8 cellular contexts compared by ENCODE assay signal in the genomic region with DNA sequence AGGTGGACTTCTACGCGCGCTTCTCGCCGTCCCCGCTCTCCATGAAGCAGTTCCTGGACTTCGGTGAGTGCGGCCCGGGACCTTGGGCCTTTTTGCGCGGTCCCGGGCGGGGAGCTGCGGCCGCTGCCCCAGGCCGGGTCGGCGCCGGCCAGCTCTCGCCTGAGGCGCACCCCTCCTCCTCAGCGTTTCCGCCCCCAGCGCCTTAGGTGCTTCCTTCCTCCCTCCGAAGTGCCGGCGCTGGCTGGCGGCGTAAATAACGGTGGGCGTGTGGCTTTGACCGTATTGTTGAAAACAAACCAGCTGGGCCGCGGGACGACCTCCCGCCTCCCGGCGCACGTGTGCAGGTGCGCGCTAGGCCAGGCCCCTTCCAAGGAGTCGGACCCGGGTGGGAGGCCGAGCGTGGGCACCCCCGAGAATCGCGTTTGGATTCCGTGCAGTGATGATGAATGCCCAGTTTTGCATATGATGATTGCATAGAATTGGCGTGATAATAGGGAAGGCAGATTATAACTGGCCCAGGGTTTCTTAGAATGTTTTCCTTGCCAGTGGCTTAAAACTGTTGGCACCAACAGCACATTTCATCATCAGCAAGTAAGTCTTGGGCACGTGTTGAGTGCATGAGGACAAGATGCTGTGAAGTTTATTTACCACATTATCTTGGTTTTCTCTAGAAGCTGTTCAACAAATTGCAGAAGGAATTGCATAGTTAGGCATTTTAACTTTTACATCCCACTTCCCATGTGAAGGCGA.
DNase-seq lines count a peak whose midpoint lies in the region; ATAC-seq and TF ChIP-seq lines count a peak whose summit lies in the region.

No MANE protein-coding gene starts in this region.

- peak; percentile 73 for ATAC-seq in HG02759 (IDR thresholded peaks at IDR 0.05; ENCODE audit: unreplicated experiment)

- no peak for TF ChIP-seq CTCF in WI38 (IDR thresholded peaks at IDR 0.05; ENCODE audit: low read depth, low read length)

- DNase-seq in NCI-H2029 (lab: John Stamatoyannopoulos, UW): peak; percentile 44
- DNase-seq in NCI-H2029 treated with DMSO at 0.1 percent for 48 hours (lab: John Stamatoyannopoulos, UW): no peak
- peak; percentile 8 for DNase-seq in NCI-H128 (lab: John Stamatoyannopoulos, UW; ENCODE audit: unreplicated experiment)
- peak; percentile 43 for DNase-seq in central memory CD4-positive, alpha-beta T cell
- DNase-seq in kidney tubule cell (ENCODE audit: low spot score): peak; percentile 80
- peak; percentile 52 to 53 for DNase-seq in stimulated activated CD4-positive, alpha-beta T cell treated with anti-CD3 and anti-CD28 coated beads, Interleukin-2, amount 100 ng/mL, for 48 hours

- peak overlapping the region; percentile 93 for H3K4me3 ChIP-seq in WI38 (ENCODE audit: low read depth, low read length)
